In the genomic region with DNA sequence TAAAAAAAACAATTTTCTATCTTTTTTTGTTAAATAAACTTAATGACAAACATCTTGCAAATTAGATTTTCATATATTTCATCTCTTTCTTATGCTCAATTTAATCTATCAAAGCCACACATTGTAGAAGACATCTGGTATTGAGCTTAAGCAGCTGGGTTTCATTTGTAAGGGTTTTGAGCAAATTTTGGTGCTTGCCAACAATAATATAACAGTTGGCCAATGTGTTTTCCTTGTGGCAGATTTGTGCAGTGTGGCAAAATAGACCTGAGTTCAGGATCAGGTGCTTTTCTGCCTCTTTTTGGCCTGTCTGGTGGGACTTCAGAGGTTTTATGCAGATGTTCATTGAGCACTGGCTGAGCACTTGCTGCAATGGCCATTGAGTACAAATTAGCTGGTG, we compare ENCODE assay signal across 22 cellular contexts.
DNase-seq lines count a peak whose midpoint lies in the region; ATAC-seq, FAIRE-seq and TF ChIP-seq lines count a peak whose summit lies in the region.
"Had no signal": no experiment of that assay in that cellular context is flagged by ENCODE, and none has a peak within 500 bp of the region (broad histone marks: within the 10 kb centered on the region; RNA-seq: fewer than 3 reads in every experiment).

No MANE protein-coding gene starts in this region.

- H3K27ac ChIP-seq in DND-41 (ENCODE audit: low read length) (peak overlapping the region; percentile 38; the same call in 1 of the 2 replicates), endothelial cell of umbilical vein (ENCODE audit: insufficient read depth, low read depth, low read length) (no peak overlapping the region), neuronal stem cell (replicated peaks; ENCODE audit: low read length) (peak overlapping the region; percentile 3)
- H3K27ac ChIP-seq: pancreas, right lobe of liver had no signal

- H3K4ac ChIP-seq in neuronal stem cell (ENCODE audit: low read length), result no peak overlapping the region

- no peak for TF ChIP-seq POLR2A in endothelial cell of umbilical vein (IDR thresholded peaks at IDR 0.05; ENCODE audit: low read depth, low read length)

- no peak overlapping the region for H2BK120ac ChIP-seq in neuronal stem cell (ENCODE audit: low read depth, low read length)

- H2AFZ ChIP-seq in DND-41 (ENCODE audit: low read depth, low read length) (no peak overlapping the region), endothelial cell of umbilical vein (ENCODE audit: low read depth, low read length) (no peak overlapping the region), neuronal stem cell (ENCODE audit: low read length) (no peak overlapping the region)

- H4K20me1 ChIP-seq in DND-41 (ENCODE audit: insufficient read depth, low read length) (no peaks in the 10 kb centered on the region), endothelial cell of umbilical vein (replicated peaks; ENCODE audit: control insufficient read depth, extremely low read depth, insufficient read depth, low read length) (no peaks in the 10 kb centered on the region)

- H3K23ac ChIP-seq in neuronal stem cell (ENCODE audit: low read depth, low read length, poor library complexity), result no peak overlapping the region

- no peak overlapping the region for H3K9ac ChIP-seq in DND-41 (ENCODE audit: low read depth, low read length)
- H3K9ac ChIP-seq in endothelial cell of umbilical vein (replicated peaks; ENCODE audit: extremely low read depth, insufficient read depth, low read length), result no peak overlapping the region
- H3K9ac ChIP-seq in neuronal stem cell (ENCODE audit: low read depth, low read length, poor library complexity), result no peak overlapping the region

- H3K4me1 ChIP-seq in DND-41 (ENCODE audit: insufficient read depth, low read length) (peaks cover 73% of the 10 kb centered on the region), endothelial cell of umbilical vein (ENCODE audit: control insufficient read depth, extremely low read depth, insufficient read depth, low read length) (peaks cover 10% of the 10 kb centered on the region), neuronal stem cell (ENCODE audit: control insufficient read depth in 2 of 2, insufficient read depth in 1 of 2, low read depth in 1 of 2, low read length in 2 of 2) (peaks cover 7 to 43% of the 10 kb centered on the region in 2 donors)
- H3K4me1 ChIP-seq: pancreas, right lobe of liver had no signal

- no peaks in the 10 kb centered on the region for H3K79me1 ChIP-seq in neuronal stem cell (ENCODE audit: low read depth, low read length)

- POLR2A ChIA-PET in endothelial cell of umbilical vein (lab: Charles Lee), result no interaction called here

- intact Hi-C loops in endothelial cell of umbilical vein (cut with micrococcal nuclease), result no loop called here

- no peak overlapping the region for H3K14ac ChIP-seq in neuronal stem cell (ENCODE audit: low read length)

- H2BK5ac ChIP-seq in neuronal stem cell (ENCODE audit: low read length), result no peak overlapping the region

- H4K8ac ChIP-seq in neuronal stem cell (ENCODE audit: low read depth, low read length), result no peak overlapping the region

- DNase-seq in DND-41, result no peak
- peak; percentile 56 for DNase-seq in endothelial cell of umbilical vein (ENCODE audit: low read depth, low spot score)
- DNase-seq in neuronal stem cell (ENCODE audit: low spot score), result no peak
- DNase-seq: activated B cell treated with CpG ODN at 0.5 μM for 24 hours; activated CD4-positive, alpha-beta T cell treated with anti-CD3 and anti-CD28 coated beads, Interleukin-2, amount 50 U/mL, for 48 hours; activated CD8-positive, alpha-beta memory T cell treated with anti-CD3 and anti-CD28 coated beads, Interleukin-2, amount 50 U/mL, for 48 hours; activated naive CD8-positive, alpha-beta T cell treated with anti-CD3 and anti-CD28 coated beads, Interleukin-2, amount 10 ng/mL, durations not matched to agents 7 days and 5 days; CD4-positive, alpha-beta T cell; DMS153; NCI-H1694; pancreas; right lobe of liver; SW 1271 had no signal

- no peak overlapping the region for H3K18ac ChIP-seq in neuronal stem cell (ENCODE audit: low read length)

- no peaks in the 10 kb centered on the region for H3K27me3 ChIP-seq in DND-41 (ENCODE audit: insufficient read depth, low read length, poor library complexity)
- H3K27me3 ChIP-seq in endothelial cell of umbilical vein (ENCODE audit: control insufficient read depth in 2 of 2, insufficient read depth in 2 of 2, low read length in 2 of 2), result no peaks in the 10 kb centered on the region
- H3K27me3 ChIP-seq in neuronal stem cell (ENCODE audit: control insufficient read depth in 3 of 3, insufficient read depth in 3 of 3, low read depth in 1 of 3, low read length in 3 of 3), result no peaks in the 10 kb centered on the region
- H3K27me3 ChIP-seq: pancreas, right lobe of liver had no signal

- dilution Hi-C loops in endothelial cell of umbilical vein (cut with MboI; ENCODE audit: extremely low pct_ligation_motif_present, low sequenced_read_pairs), result no loop called here

- FAIRE-seq in endothelial cell of umbilical vein (lab: Jason Lieb, UNC), result no peak
- FAIRE-seq: G401.6, K562, pancreas had no signal

- H3K9me3 ChIP-seq in DND-41 (ENCODE audit: insufficient read depth, low read length, severe bottlenecking) (no peaks in the 10 kb centered on the region), endothelial cell of umbilical vein (replicated peaks; ENCODE audit: control insufficient read depth, insufficient read depth, low read length) (no peaks in the 10 kb centered on the region), neuronal stem cell (replicated peaks in 1 of 2; ENCODE audit: control insufficient read depth in 2 of 2, insufficient read depth in 1 of 2, low read depth in 1 of 2, low read length in 2 of 2) (peaks cover 2 to 19% of the 10 kb centered on the region in 2 donors)
- H3K9me3 ChIP-seq: pancreas, right lobe of liver had no signal

- H3K79me2 ChIP-seq in DND-41 (ENCODE audit: insufficient read depth, low read length) (peaks cover 28% of the 10 kb centered on the region), endothelial cell of umbilical vein (ENCODE audit: control insufficient read depth, insufficient read depth, low read length) (no peaks in the 10 kb centered on the region)

- CTCF ChIA-PET in endothelial cell of umbilical vein (lab: Charles Lee), result no interaction called here

- no peak overlapping the region for H2BK15ac ChIP-seq in neuronal stem cell (ENCODE audit: low read length)

- H2AK5ac ChIP-seq in neuronal stem cell (ENCODE audit: low read depth, low read length), result no peak overlapping the region

- no peak overlapping the region for H2BK12ac ChIP-seq in neuronal stem cell (ENCODE audit: low read length)

- H3K4me2 ChIP-seq in DND-41 (ENCODE audit: insufficient read depth, low read length) (no peak overlapping the region), endothelial cell of umbilical vein (ENCODE audit: insufficient read depth, low read length) (no peak overlapping the region), neuronal stem cell (ENCODE audit: insufficient read depth, low read length, poor library complexity, severe bottlenecking) (no peak overlapping the region)

- TF ChIP-seq CTCF in DND-41 (IDR thresholded peaks at IDR 0.05; ENCODE audit: borderline replicate concordance, extremely low read depth, low read length, poor library complexity, severe bottlenecking) (no peak), endothelial cell of umbilical vein (IDR thresholded peaks at IDR 0.05; ENCODE audit: extremely low read depth in 1 of 2, insufficient read depth in 1 of 2, low read depth in 1 of 2, low read length in 2 of 2) (no peak)

- BruUV-seq in endothelial cell of umbilical vein (replicated peaks; lab: Mats Ljungman, UMichigan), result no TSS peak

- no peaks in the 10 kb centered on the region for H3K9me1 ChIP-seq in endothelial cell of umbilical vein (replicated peaks; ENCODE audit: control insufficient read depth, extremely low read depth, insufficient read depth, low read length)

- H3K4me3 ChIP-seq in DND-41 (ENCODE audit: low read depth in 1 of 2, low read length in 2 of 2) (no peak overlapping the region), endothelial cell of umbilical vein (replicated peaks in 1 of 3; ENCODE audit: insufficient read depth in 1 of 3, low read depth in 1 of 3, low read length in 3 of 3) (no peak overlapping the region), neuronal stem cell (ENCODE audit: low read length in 2 of 2) (no peak overlapping the region)
- H3K4me3 ChIP-seq: K562, lung, pancreas, right lobe of liver had no signal

- H3K36me3 ChIP-seq in DND-41 (ENCODE audit: insufficient read depth, low read length) (peaks cover 5% of the 10 kb centered on the region; the same call in 1 of the 2 replicates), endothelial cell of umbilical vein (ENCODE audit: control insufficient read depth in 2 of 2, extremely low read depth in 1 of 2, insufficient read depth in 2 of 2, low read length in 2 of 2) (no peaks in the 10 kb centered on the region), neuronal stem cell (replicated peaks in 1 of 2; ENCODE audit: control insufficient read depth in 2 of 2, insufficient read depth in 2 of 2, low read length in 2 of 2) (peaks cover 0 to 23% of the 10 kb centered on the region in 2 donors)
- H3K36me3 ChIP-seq: pancreas, right lobe of liver had no signal

- ATAC-seq in DND-41 (ENCODE audit: insufficient read depth, low read depth), result no peak
- peak; percentile 50; the same call in 1 of the 3 replicates for ATAC-seq in SK-N-SH treated with all-trans-retinoic acid at 6 μM for 48 hours
- ATAC-seq in GM18907 (IDR thresholded peaks at IDR 0.05; ENCODE audit: unreplicated experiment), result no peak
- ATAC-seq in HG02973 (IDR thresholded peaks at IDR 0.05; ENCODE audit: unreplicated experiment), result no peak
- ATAC-seq in GM21717 (IDR thresholded peaks at IDR 0.05; ENCODE audit: unreplicated experiment), result no peak
- no peak for ATAC-seq in HG02642 (IDR thresholded peaks at IDR 0.05; ENCODE audit: poor library complexity, unreplicated experiment)
- ATAC-seq: HCT116, K562, pancreas, right lobe of liver had no signal

- H4K91ac ChIP-seq in neuronal stem cell (ENCODE audit: low read depth, low read length, poor library complexity), result no peak overlapping the region

TF ChIP-seq in SK-N-SH treated with all-trans-retinoic acid at 6 μM for 48 hours, 23 proteins besides CTCF, POLR2A, EP300 and RAD21 (continues in another document):
- no peak for TF ChIP-seq ESRRG (CRISPR knock-in tag; IDR thresholded peaks at IDR 0.05)

TF ChIP-seq in endothelial cell of umbilical vein, 7 proteins besides CTCF, POLR2A, EP300 and RAD21:
- no peak for TF ChIP-seq GATA2 (IDR thresholded peaks at IDR 0.05; ENCODE audit: insufficient read depth, insufficient read length, low read depth, low read length)
